In genomic region chr3:149489060-149489690, GRCh38 we compare ENCODE assay signal across 10 cellular contexts. TPM values are rescaled to one million over a fixed set of nuclear protein-coding genes. Genes with fewer than 3 reads are reported as not detected.
DNase-seq lines count a peak whose midpoint lies in the region; ATAC-seq and TF ChIP-seq lines count a peak whose summit lies in the region.
"Had no signal": no experiment of that assay in that cellular context is flagged by ENCODE, and none has a peak within 500 bp of the region (broad histone marks: within the 10 kb centered on the region; RNA-seq: fewer than 3 reads in every experiment).

No MANE protein-coding gene starts in this region.

- H3K27me3 ChIP-seq in cardiac muscle cell (no peaks in the 10 kb centered on the region), right atrium auricular region (no peaks in the 10 kb centered on the region), endodermal cell (ENCODE audit: control insufficient read depth, insufficient read depth, low read length, poor library complexity, severe bottlenecking) (no peaks in the 10 kb centered on the region), tibial artery (no peaks in the 10 kb centered on the region), spleen (replicated peaks in 1 of 7) (peaks cover 0 to 18% (median 0%) of the 10 kb centered on the region in 7 donors)

- TF ChIP-seq POLR2A in spleen (IDR thresholded peaks at IDR 0.05): no peak

- no peak overlapping the region for H3K27ac Mint-ChIP-seq in endodermal cell

- H3K27ac ChIP-seq in cardiac muscle cell (no peak overlapping the region), right atrium auricular region (no peak overlapping the region), endodermal cell (ENCODE audit: low read depth, low read length) (no peak overlapping the region), tibial artery (peak overlapping the region in 1 of 2 donors; percentile 11), spleen (no peak overlapping the region)

- no peaks in the 10 kb centered on the region for H3K36me3 Mint-ChIP-seq in endodermal cell (ENCODE audit: low read depth)

- no peak for ATAC-seq in GM21723 (IDR thresholded peaks at IDR 0.05; ENCODE audit: unreplicated experiment)

- H3K36me3 ChIP-seq in cardiac muscle cell (no peaks in the 10 kb centered on the region), right atrium auricular region (no peaks in the 10 kb centered on the region), endodermal cell (ENCODE audit: control insufficient read depth, insufficient read depth, low read length) (no peaks in the 10 kb centered on the region), tibial artery (no peaks in the 10 kb centered on the region), spleen (no peaks in the 10 kb centered on the region)

- H3K27me3 Mint-ChIP-seq in endodermal cell (ENCODE audit: insufficient read depth): peaks cover 8% of the 10 kb centered on the region

- no peak overlapping the region for H3K9ac ChIP-seq in endodermal cell (ENCODE audit: extremely low read depth, low read length, poor library complexity, severe bottlenecking)

- H3K4me1 Mint-ChIP-seq in endodermal cell: peaks cover 7% of the 10 kb centered on the region

- H3K4me3 Mint-ChIP-seq in endodermal cell: no peak overlapping the region

- H3K9me3 ChIP-seq in cardiac muscle cell (ENCODE audit: low read depth): no peaks in the 10 kb centered on the region
- no peaks in the 10 kb centered on the region for H3K9me3 ChIP-seq in right atrium auricular region
- H3K9me3 ChIP-seq in endodermal cell (ENCODE audit: control insufficient read depth, low read length): peaks cover 5% of the 10 kb centered on the region
- no peaks in the 10 kb centered on the region for H3K9me3 ChIP-seq in tibial artery
- H3K9me3 ChIP-seq in spleen: no peaks in the 10 kb centered on the region

- no peak overlapping the region for H3K4me3 ChIP-seq in cardiac muscle cell
- H3K4me3 ChIP-seq in right atrium auricular region: no peak overlapping the region
- H3K4me3 ChIP-seq in endodermal cell (ENCODE audit: low read length): no peak overlapping the region
- H3K4me3 ChIP-seq in tibial artery: no peak overlapping the region
- no peak overlapping the region for H3K4me3 ChIP-seq in spleen

- DNase-seq in cardiac muscle cell (ENCODE audit: low read depth in 1 of 2, low spot score in 1 of 2) (peak; percentile 20 to 43), right atrium auricular region (ENCODE audit: low spot score) (no peak), NCI-H146 (lab: John Stamatoyannopoulos, UW) (peak; percentile 14), endodermal cell (peak; percentile 67), tibial artery (no peak), spleen (no peak), NCI-H187 treated with DMSO at 0.1 percent for 48 hours (lab: John Stamatoyannopoulos, UW) (no peak)
- DNase-seq: activated CD4-positive, CD25-positive, alpha-beta regulatory T cell treated with anti-CD3 and anti-CD28 coated beads, Interleukin-2, amount 50 U/mL, for 72 hours; stimulated activated CD4-positive, alpha-beta T cell treated with anti-CD3 and anti-CD28 coated beads, Interleukin-12 subunit alpha, Interleukin-12 subunit beta, amount 100 ng/mL, for 4 hours had no signal

- no peaks in the 10 kb centered on the region for H3K9me3 Mint-ChIP-seq in endodermal cell

- TF ChIP-seq CTCF in cardiac muscle cell (IDR thresholded peaks at IDR 0.05; ENCODE audit: low read depth, low read length): peak; percentile 71
- TF ChIP-seq CTCF in right atrium auricular region (IDR thresholded peaks at IDR 0.05): peak in 1 of 2 donors; percentile 40
- peak; percentile 83 for TF ChIP-seq CTCF in endodermal cell (conservative IDR thresholded peaks at IDR 0.05)
- peak; percentile 31 to 34 for TF ChIP-seq CTCF in tibial artery (IDR thresholded peaks at IDR 0.05)
- peak in 4 of 11 experiments; percentile 14 to 38 (median 25) for TF ChIP-seq CTCF in spleen (IDR thresholded peaks at IDR 0.05 in 8 of 11, conservative IDR thresholded peaks at IDR 0.05 in 3 of 11)

- WGBS in endodermal cell (ENCODE audit: insufficient coverage in 1 of 2, insufficient read length in 1 of 2), 2 experiments: 63 to 65% methylated on average over 2 to 6 of the region's 6 CpGs
- WGBS in spleen, 5 donors: 52 to 75% (median 63%) methylated on average over 6 of the region's 6 CpGs

- intact Hi-C loops in tibial artery (cut with DNase I; ENCODE audit: low total_unique reads): loop anchor here (10.0 kb wide), 1 partner anchor 214 kb away; no protein-coding TSS in a partner anchor
- intact Hi-C loops in spleen (cut with DNase I; ENCODE audit: low total_unique reads): no loop called here

- H3K4me1 ChIP-seq in cardiac muscle cell (ENCODE audit: low read depth): no peaks in the 10 kb centered on the region
- peaks cover 0 to 3% of the 10 kb centered on the region in 2 donors for H3K4me1 ChIP-seq in right atrium auricular region
- no peaks in the 10 kb centered on the region for H3K4me1 ChIP-seq in endodermal cell (ENCODE audit: control insufficient read depth, insufficient read depth, low read length)
- H3K4me1 ChIP-seq in tibial artery: peaks cover 0 to 30% (median 15%) of the 10 kb centered on the region in 4 donors
- peaks cover 0 to 5% (median 0%) of the 10 kb centered on the region in 6 donors for H3K4me1 ChIP-seq in spleen

RNA-seq across cellular contexts. Expression of gene TM4SF4, which starts 14.7 kb away (rescaled TPM):
- not detected in 2 replicates for total RNA-seq in cardiac muscle cell
- polyA plus RNA-seq in cardiac muscle cell: 0.46 TPM in 1 of 2 replicates, not detected in the other
- total RNA-seq in right atrium auricular region: not detected
- not detected for total RNA-seq in endodermal cell
- polyA plus RNA-seq in endodermal cell (2013, experiment 1 of 2): not detected
- not detected for polyA plus RNA-seq in endodermal cell (2013, experiment 2 of 2)
- not detected for total RNA-seq in spleen
- polyA plus RNA-seq in spleen: under 1 TPM in 2 of 3 donors, not detected in 1; 0.11 to 0.29 TPM

Comparison
In these comparisons a context has a peak if more than half of its experiments do, and no peak if none do; other contexts are left out.
1. DNase-seq: peak in cardiac muscle cell (2 of 2), NCI-H146 (single experiment) and endodermal cell (single experiment); none in right atrium auricular region (single experiment), tibial artery (0 of 2), spleen (single experiment) and NCI-H187 treated with DMSO at 0.1 percent for 48 hours (single experiment).